ENCODE assay signal across 1 cellular context in the genomic region with DNA sequence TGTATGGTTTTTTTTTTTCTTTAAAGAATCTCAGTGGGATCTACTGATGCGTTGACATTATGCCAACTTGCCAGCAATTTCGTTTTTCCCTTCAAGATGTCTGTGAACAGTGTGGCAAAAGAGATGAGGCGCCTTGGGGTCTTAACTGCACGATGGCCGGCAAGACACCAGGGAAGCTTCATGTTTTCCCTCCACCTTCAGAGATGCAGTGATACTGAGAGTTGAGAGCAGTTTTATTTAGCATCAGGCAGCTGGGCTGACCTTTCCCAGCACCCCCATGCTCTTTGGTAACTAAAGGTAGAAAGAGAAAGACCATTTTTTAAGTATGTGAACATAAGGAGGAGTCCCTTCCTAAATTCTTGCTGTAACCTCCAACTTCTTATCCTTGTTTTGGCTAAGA.
TF ChIP-seq lines count a peak whose summit lies in the region.

No MANE protein-coding gene starts in this region.

TF ChIP-seq in H1, 55 proteins besides CTCF, POLR2A, EP300 and RAD21 (continued from another document):
- no peak for TF ChIP-seq TCF12 (IDR thresholded peaks at IDR 0.05; ENCODE audit: low read depth, low read length)
- no peak for TF ChIP-seq KDM1A (IDR thresholded peaks at IDR 0.05; ENCODE audit: borderline replicate concordance, low read length)
- TF ChIP-seq SIN3A (conservative IDR thresholded peaks at IDR 0.05 in 1 of 2, IDR thresholded peaks at IDR 0.05 in 1 of 2; ENCODE audit: low read depth in 1 of 2, low read length in 2 of 2) = no peak
